Comparison of ENCODE assay signal across 32 cellular contexts in genomic region chr21:33007747-33008146, GRCh38. TPM values are rescaled to one million over a fixed set of nuclear protein-coding genes. Genes with fewer than 3 reads are reported as not detected.
DNase-seq lines count a peak whose midpoint lies in the region; ATAC-seq, FAIRE-seq and TF ChIP-seq lines count a peak whose summit lies in the region.
"Had no signal": no experiment of that assay in that cellular context is flagged by ENCODE, and none has a peak within 500 bp of the region (broad histone marks: within the 10 kb centered on the region; RNA-seq: fewer than 3 reads in every experiment).

No MANE protein-coding gene starts in this region.

- no peaks in the 10 kb centered on the region for H3K9me3 Mint-ChIP-seq in natural killer cell treated with Interleukin-12 subunit alpha and Interleukin-12 subunit beta and Interleukin-15 and Interleukin-18, amount 100 ng/mL, for 72 hours
- H3K9me3 Mint-ChIP-seq: activated B cell treated with CpG ODN at 0.5 μM for 24 hours; GM23338; HFFc6; naive thymus-derived CD8-positive, alpha-beta T cell had no signal

- H3K4me3 ChIP-seq in bronchial epithelial cell (ENCODE audit: low read depth, low read length) = no peak overlapping the region
- H3K4me3 ChIP-seq: GM23338, heart right ventricle, ovary, testis had no signal

- DNase-seq in GF-D8 (lab: John Stamatoyannopoulos, UW) = peak; percentile 98
- peak; percentile 85 to 98 for DNase-seq in NOMO-1 (lab: John Stamatoyannopoulos, UW; ENCODE audit: unreplicated experiment in 2 of 2)
- DNase-seq in bronchial epithelial cell (ENCODE audit: low read depth) = peak; percentile 13
- DNase-seq in natural killer cell treated with Interleukin-12 subunit alpha and Interleukin-12 subunit beta and Interleukin-15 and Interleukin-18, amount 100 ng/mL, for 72 hours (ENCODE audit: low spot score) = no peak
- no peak for DNase-seq in activated effector memory CD4-positive, alpha-beta T cell treated with Interleukin-2 at 50 U/mL for 16 hours
- DNase-seq in Ammon's horn (ENCODE audit: low spot score) = no peak
- DNase-seq: activated B cell treated with CpG ODN at 0.5 μM for 24 hours; activated CD4-positive, alpha-beta T cell treated with anti-CD3 and anti-CD28 coated beads, Interleukin-2, amount 50 U/mL, for 4 hours; activated CD8-positive, alpha-beta memory T cell treated with anti-CD3 and anti-CD28 coated beads, Interleukin-2, amount 50 U/mL, for 48 hours; EL; foreskin fibroblast; heart right ventricle; HFFc6; left colon; MM.1S; naive thymus-derived CD8-positive, alpha-beta T cell; NCI-H1694 treated with DMSO at 0.1 percent for 48 hours; NCI-H2171 treated with DMSO at 0.1 percent for 48 hours; NCI-H524 treated with DMSO at 0.1 percent for 48 hours; ovary; retina; stimulated activated CD4-positive, alpha-beta T cell treated with anti-CD3 and anti-CD28 coated beads, Interleukin-4, amount 100 ng/mL, for 24 hours; stimulated activated naive CD4-positive, alpha-beta T cell; T-helper 9 cell; testis had no signal

- no peaks in the 10 kb centered on the region for H3K36me3 ChIP-seq in bronchial epithelial cell (ENCODE audit: control insufficient read depth, insufficient read depth, low read length)
- H3K36me3 ChIP-seq: heart right ventricle, ovary had no signal

- H3K27me3 Mint-ChIP-seq in natural killer cell treated with Interleukin-12 subunit alpha and Interleukin-12 subunit beta and Interleukin-15 and Interleukin-18, amount 100 ng/mL, for 72 hours = peaks cover 25 to 37% of the 10 kb centered on the region in 2 donors

- no peak for FAIRE-seq in bronchial epithelial cell (lab: Jason Lieb, UNC)
- FAIRE-seq: D721Med had no signal

- no peaks in the 10 kb centered on the region for H3K27me3 ChIP-seq in bronchial epithelial cell (ENCODE audit: control insufficient read depth, insufficient read depth, low read length)
- H3K27me3 ChIP-seq: ovary, testis had no signal

- peak; percentile 51 to 53 for ATAC-seq in natural killer cell treated with Interleukin-12 subunit alpha and Interleukin-12 subunit beta and Interleukin-15 and Interleukin-18, amount 100 ng/mL, for 72 hours
- ATAC-seq in GM18520 (IDR thresholded peaks at IDR 0.05; ENCODE audit: unreplicated experiment) = no peak
- ATAC-seq in GM21723 (IDR thresholded peaks at IDR 0.05; ENCODE audit: unreplicated experiment) = no peak
- ATAC-seq: GM23338; heart right ventricle; left colon; naive thymus-derived CD8-positive, alpha-beta T cell; SK-N-SH treated with all-trans-retinoic acid at 6 μM for 48 hours had no signal

- no peaks in the 10 kb centered on the region for H3K36me3 Mint-ChIP-seq in natural killer cell treated with Interleukin-12 subunit alpha and Interleukin-12 subunit beta and Interleukin-15 and Interleukin-18, amount 100 ng/mL, for 72 hours

- H3K4me1 Mint-ChIP-seq in natural killer cell treated with Interleukin-12 subunit alpha and Interleukin-12 subunit beta and Interleukin-15 and Interleukin-18, amount 100 ng/mL, for 72 hours (ENCODE audit: low read depth in 2 of 2) = no peaks in the 10 kb centered on the region
- H3K4me1 Mint-ChIP-seq: activated B cell treated with CpG ODN at 0.5 μM for 24 hours had no signal

- no peak overlapping the region for H3K4me3 Mint-ChIP-seq in natural killer cell treated with Interleukin-12 subunit alpha and Interleukin-12 subunit beta and Interleukin-15 and Interleukin-18, amount 100 ng/mL, for 72 hours
- H3K4me3 Mint-ChIP-seq: activated B cell treated with CpG ODN at 0.5 μM for 24 hours; GM23338; HFFc6; naive thymus-derived CD8-positive, alpha-beta T cell had no signal

- H3K27ac Mint-ChIP-seq in natural killer cell treated with Interleukin-12 subunit alpha and Interleukin-12 subunit beta and Interleukin-15 and Interleukin-18, amount 100 ng/mL, for 72 hours = no peak overlapping the region
- H3K27ac Mint-ChIP-seq: activated B cell treated with CpG ODN at 0.5 μM for 24 hours; GM23338; HFFc6; naive thymus-derived CD8-positive, alpha-beta T cell had no signal

- no peak for TF ChIP-seq CTCF in bronchial epithelial cell (IDR thresholded peaks at IDR 0.05; ENCODE audit: insufficient read depth, low read length, severe bottlenecking)

RNA-seq across cellular contexts. Expression of gene OLIG2, which starts 18.0 kb away (rescaled TPM):
- total RNA-seq in bronchial epithelial cell = not detected in 2 replicates
- not detected for total RNA-seq in natural killer cell treated with Interleukin-12 subunit alpha and Interleukin-12 subunit beta and Interleukin-15 and Interleukin-18, amount 100 ng/mL, for 72 hours
- total RNA-seq: activated B cell treated with CpG ODN at 0.5 μM for 24 hours; epithelial cell of proximal tubule; heart right ventricle; HFFc6; left colon; naive thymus-derived CD8-positive, alpha-beta T cell; OCI-LY7; ovary; testis had no signal

Comparison
In these comparisons a context has a peak if more than half of its experiments do, and no peak if none do; other contexts are left out.
1. DNase-seq: peak in GF-D8 (single experiment), NOMO-1 (2 of 2) and bronchial epithelial cell (single experiment); none in natural killer cell treated with Interleukin-12 subunit alpha and Interleukin-12 subunit beta and Interleukin-15 and Interleukin-18, amount 100 ng/mL, for 72 hours (single experiment), activated effector memory CD4-positive, alpha-beta T cell treated with Interleukin-2 at 50 U/mL for 16 hours (single experiment) and Ammon's horn (single experiment).
2. ATAC-seq: peak in natural killer cell treated with Interleukin-12 subunit alpha and Interleukin-12 subunit beta and Interleukin-15 and Interleukin-18, amount 100 ng/mL, for 72 hours (2 of 2); none in GM18520 (single experiment) and GM21723 (single experiment).